13 cellular contexts compared by ENCODE assay signal in genomic region chr13:105920375-105920774, GRCh38.
DNase-seq lines count a peak whose midpoint lies in the region; ATAC-seq and TF ChIP-seq lines count a peak whose summit lies in the region.
"Had no signal": no experiment of that assay in that cellular context is flagged by ENCODE, and none has a peak within 500 bp of the region (broad histone marks: within the 10 kb centered on the region; RNA-seq: fewer than 3 reads in every experiment).

No MANE protein-coding gene starts in this region.

- DNase-seq in SIG-M5 treated with dmso at 0.1 percent for 504 hours (lab: John Stamatoyannopoulos, UW; ENCODE audit: unreplicated experiment) (peak; percentile 91), fibroblast of mammary gland (ENCODE audit: low read depth) (peak; percentile 95), transverse colon (peak; percentile 21), NCI-H2227 treated with DMSO at 0.1 percent for 48 hours (lab: John Stamatoyannopoulos, UW) (no peak), immature natural killer cell (no peak)
- DNase-seq: activated CD8-positive, alpha-beta memory T cell treated with anti-CD3 and anti-CD28 coated beads, Interleukin-2, amount 50 U/mL, for 48 hours; DMS79 treated with DMSO at 0.1 percent for 48 hours; erythroblast; NCI-H526 had no signal

- H3K27ac ChIP-seq in HUES48 (ENCODE audit: low read depth, low read length): peak overlapping the region; percentile 42
- peak overlapping the region; percentile 75 to 85 (median 82) for H3K27ac ChIP-seq in transverse colon
- H3K27ac ChIP-seq: thoracic aorta had no signal

- no peak overlapping the region for H3K27ac Mint-ChIP-seq in immature natural killer cell
- H3K27ac Mint-ChIP-seq: progenitor cell of endocrine pancreas had no signal

- H3K9me3 ChIP-seq in HUES48 (ENCODE audit: control insufficient read depth, insufficient read depth, low read length) (no peaks in the 10 kb centered on the region), transverse colon (no peaks in the 10 kb centered on the region)
- H3K9me3 ChIP-seq: thoracic aorta had no signal

- no peaks in the 10 kb centered on the region for H3K36me3 Mint-ChIP-seq in immature natural killer cell

- intact Hi-C loops in transverse colon (cut with DNase I; ENCODE audit: low total_unique reads): no loop called here

- H3K9me3 Mint-ChIP-seq in immature natural killer cell: peaks cover 0 to 6% (median under 1%) of the 10 kb centered on the region in 6 donors

- H3K27me3 ChIP-seq in HUES48 (ENCODE audit: control insufficient read depth, insufficient read depth, low read length): no peaks in the 10 kb centered on the region
- no peaks in the 10 kb centered on the region for H3K27me3 ChIP-seq in transverse colon

- TF ChIP-seq CTCF in fibroblast of mammary gland (conservative IDR thresholded peaks at IDR 0.05; ENCODE audit: control insufficient read depth, insufficient read depth, low read depth, low read length) (no peak), transverse colon (IDR thresholded peaks at IDR 0.05) (no peak)

- WGBS in transverse colon (ENCODE audit: low coverage in 1 of 2), 2 donors: 24 to 31% methylated on average over 4 of the region's 4 CpGs

- no peak for TF ChIP-seq POLR2A in transverse colon (IDR thresholded peaks at IDR 0.05)

- no peak overlapping the region for H3K9ac ChIP-seq in HUES48 (ENCODE audit: low read depth, low read length)

- in situ Hi-C loops in transverse colon (cut with MboI; ENCODE audit: low pct_ligation_motif_present in 1 of 4, low pct_unique_long_range_greater_than_20kb in 1 of 4, low sequenced_read_pairs in 3 of 4): no loop called here

- ATAC-seq in GM18498 (IDR thresholded peaks at IDR 0.05; ENCODE audit: unreplicated experiment): no peak

- peaks cover 0 to 3% of the 10 kb centered on the region in 2 donors for H3K4me1 Mint-ChIP-seq in immature natural killer cell

- H3K4me3 Mint-ChIP-seq in immature natural killer cell: no peak overlapping the region

- H3K4me3 ChIP-seq in HUES48 (ENCODE audit: low read depth, low read length) (no peak overlapping the region), fibroblast of mammary gland (ENCODE audit: control insufficient read depth, low read depth, low read length) (no peak overlapping the region), transverse colon (no peak overlapping the region)
- H3K4me3 ChIP-seq: thoracic aorta had no signal

- H3K4me1 ChIP-seq in HUES48 (ENCODE audit: control insufficient read depth, insufficient read depth, low read length): peaks cover 18% of the 10 kb centered on the region
- peaks cover 0 to 40% (median 25%) of the 10 kb centered on the region in 4 donors for H3K4me1 ChIP-seq in transverse colon

- H3K27me3 Mint-ChIP-seq in immature natural killer cell (ENCODE audit: low read depth in 3 of 3): peaks cover 0 to 3% (median 2%) of the 10 kb centered on the region in 3 donors

- no peak for TF ChIP-seq EP300 in transverse colon (IDR thresholded peaks at IDR 0.05; ENCODE audit: low read depth)

- H3K36me3 ChIP-seq in HUES48 (ENCODE audit: control insufficient read depth, insufficient read depth, low read length) (no peaks in the 10 kb centered on the region), transverse colon (no peaks in the 10 kb centered on the region)
- H3K36me3 ChIP-seq: thoracic aorta had no signal

Comparison
In these comparisons a context has a peak if more than half of its experiments do, and no peak if none do; other contexts are left out.
1. DNase-seq: peak in SIG-M5 treated with dmso at 0.1 percent for 504 hours (single experiment), fibroblast of mammary gland (single experiment) and transverse colon (single experiment); none in NCI-H2227 treated with DMSO at 0.1 percent for 48 hours (single experiment) and immature natural killer cell (0 of 3).